Comparison of ENCODE assay signal across 32 cellular contexts in genomic region chr4:159941076-159941475, GRCh38.
"Had no signal": no experiment of that assay in that cellular context is flagged by ENCODE, and none has a peak within 500 bp of the region (broad histone marks: within the 10 kb centered on the region; RNA-seq: fewer than 3 reads in every experiment).

No MANE protein-coding gene starts in this region.

- H3K9me3 ChIP-seq: ascending aorta had no signal

- H3K27ac Mint-ChIP-seq: activated CD4-positive, alpha-beta T cell treated with anti-CD3 and anti-CD28 coated beads, Interleukin-2, amount 10 ng/mL, durations not matched to agents 24 days and 14 days; activated CD8-positive, alpha-beta T cell treated with anti-CD3 and anti-CD28 coated beads for 36 hours; activated naive CD4-positive, alpha-beta T cell treated with anti-CD3 and anti-CD28 coated beads, Interleukin-2, amount 50 U/mL, for 24 hours; activated naive CD8-positive, alpha-beta T cell treated with anti-CD3 and anti-CD28 coated beads, Interleukin-2, amount 10 ng/mL, durations not matched to agents 7 days and 5 days; activated T-cell treated with anti-CD3 and anti-CD28 coated beads, Interleukin-2, amount 50 U/mL, for 24 hours; activated T-helper 2 cell treated with anti-CD3 and anti-CD28 coated beads, Interferon-gamma antibody, Interleukin-2, Interleukin-4, amounts not matched to agents 10 μg/mL and 5 μg/mL and 100 μg/mL, durations not matched to agents 14 hours and 24 hours and 36 hours had no signal

- H3K36me3 Mint-ChIP-seq: activated naive CD4-positive, alpha-beta T cell treated with anti-CD3 and anti-CD28 coated beads, Interleukin-2, amount 50 U/mL, for 24 hours; activated naive CD8-positive, alpha-beta T cell treated with anti-CD3 and anti-CD28 coated beads, Interleukin-2, amount 10 ng/mL, durations not matched to agents 7 days and 5 days had no signal

- H3K4me1 ChIP-seq: ascending aorta had no signal

- H3K4me3 Mint-ChIP-seq: activated CD4-positive, alpha-beta T cell treated with anti-CD3 and anti-CD28 coated beads, Interleukin-2, amount 10 ng/mL, durations not matched to agents 24 days and 14 days; activated CD8-positive, alpha-beta T cell treated with anti-CD3 and anti-CD28 coated beads for 36 hours; activated naive CD4-positive, alpha-beta T cell treated with anti-CD3 and anti-CD28 coated beads, Interleukin-2, amount 50 U/mL, for 24 hours; activated naive CD8-positive, alpha-beta T cell treated with anti-CD3 and anti-CD28 coated beads, Interleukin-2, amount 10 ng/mL, durations not matched to agents 7 days and 5 days; activated T-cell treated with anti-CD3 and anti-CD28 coated beads, Interleukin-2, amount 50 U/mL, for 24 hours had no signal

- ATAC-seq: activated CD8-positive, alpha-beta T cell treated with anti-CD3 and anti-CD28 coated beads for 36 hours had no signal

- H3K4me1 Mint-ChIP-seq: activated CD4-positive, alpha-beta T cell treated with anti-CD3 and anti-CD28 coated beads, Interleukin-2, amount 10 ng/mL, durations not matched to agents 24 days and 14 days; activated naive CD4-positive, alpha-beta T cell treated with anti-CD3 and anti-CD28 coated beads, Interleukin-2, amount 50 U/mL, for 24 hours; activated naive CD8-positive, alpha-beta T cell treated with anti-CD3 and anti-CD28 coated beads, Interleukin-2, amount 10 ng/mL, durations not matched to agents 7 days and 5 days had no signal

- DNase-seq: activated CD4-positive, alpha-beta T cell treated with anti-CD3 and anti-CD28 coated beads for 1 hour; activated CD4-positive, alpha-beta T cell treated with anti-CD3 and anti-CD28 coated beads, Interleukin-2, amount 10 ng/mL, durations not matched to agents 24 days and 14 days; activated CD4-positive, alpha-beta T cell treated with anti-CD3 and anti-CD28 coated beads, Interleukin-2, amount 50 U/mL, for 4 hours; activated CD4-positive, CD25-positive, alpha-beta regulatory T cell; activated CD8-positive, alpha-beta T cell treated with anti-CD3 and anti-CD28 coated beads for 36 hours; activated gamma-delta T cell; activated naive CD4-positive, alpha-beta T cell treated with Interleukin-2 at 50 U/mL for 16 hours; activated naive CD8-positive, alpha-beta T cell treated with anti-CD3 and anti-CD28 coated beads, Interleukin-2, amount 10 ng/mL, durations not matched to agents 7 days and 5 days; activated T-cell treated with anti-CD3 and anti-CD28 coated beads, Interleukin-2, amount 50 U/mL, for 24 hours; amygdala; caudate nucleus; cerebellar nuclear complex; NCI-H1092 treated with DMSO at 0.1 percent for 48 hours; NCI-H1417; NCI-H146; NCI-H187; NCI-H2081; NCI-H226; NCI-H446 treated with DMSO at 0.1 percent for 48 hours; NCI-H524; NCI-H69; NK-92 treated with Interleukin-12 subunit alpha and Interleukin-12 subunit beta, amount 100 ng/mL, for 24 hours; PC-9; Right ventricle myocardium superior; SW 1271; T-helper 1 cell; T-helper 2 cell; T1000; WERI-Rb-1 had no signal

- H3K27me3 Mint-ChIP-seq: activated CD4-positive, alpha-beta T cell treated with anti-CD3 and anti-CD28 coated beads, Interleukin-2, amount 10 ng/mL, durations not matched to agents 24 days and 14 days; activated CD8-positive, alpha-beta T cell treated with anti-CD3 and anti-CD28 coated beads for 36 hours; activated naive CD4-positive, alpha-beta T cell treated with anti-CD3 and anti-CD28 coated beads, Interleukin-2, amount 50 U/mL, for 24 hours; activated naive CD8-positive, alpha-beta T cell treated with anti-CD3 and anti-CD28 coated beads, Interleukin-2, amount 10 ng/mL, durations not matched to agents 7 days and 5 days; activated T-cell treated with anti-CD3 and anti-CD28 coated beads, Interleukin-2, amount 50 U/mL, for 24 hours had no signal

- H3K4me3 ChIP-seq: ascending aorta, PC-9 had no signal

- H3K9me3 Mint-ChIP-seq: activated CD8-positive, alpha-beta T cell treated with anti-CD3 and anti-CD28 coated beads for 36 hours; activated naive CD8-positive, alpha-beta T cell treated with anti-CD3 and anti-CD28 coated beads, Interleukin-2, amount 10 ng/mL, durations not matched to agents 7 days and 5 days had no signal

- H3K36me3 ChIP-seq: ascending aorta, WERI-Rb-1 had no signal
